In the genomic region with DNA sequence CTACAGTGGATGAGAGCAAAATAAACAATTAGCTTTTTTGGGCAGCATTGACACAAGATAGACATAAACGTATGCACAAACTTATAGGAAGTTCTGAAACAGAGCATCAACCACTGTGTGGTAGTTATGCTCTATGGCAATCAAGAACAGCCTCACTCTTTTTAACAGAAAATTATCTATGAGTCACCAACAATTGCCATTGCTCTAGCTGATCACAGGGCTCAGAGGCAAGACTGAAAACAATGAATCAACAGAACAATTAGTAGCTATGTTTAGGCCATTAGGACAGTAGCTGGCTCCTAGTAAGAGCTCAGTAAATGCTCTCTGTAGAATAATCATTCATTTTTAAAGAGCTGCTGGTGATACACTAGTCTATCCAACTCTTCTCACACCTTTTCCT, we compare ENCODE assay signal across 22 cellular contexts. TPM values are rescaled to one million over a fixed set of nuclear protein-coding genes. Genes with fewer than 3 reads are reported as not detected.
DNase-seq lines count a peak whose midpoint lies in the region; ATAC-seq, FAIRE-seq and TF ChIP-seq lines count a peak whose summit lies in the region.
"Had no signal": no experiment of that assay in that cellular context is flagged by ENCODE, and none has a peak within 500 bp of the region (broad histone marks: within the 10 kb centered on the region; RNA-seq: fewer than 3 reads in every experiment).

No MANE protein-coding gene starts in this region.

- peaks cover 18% of the 10 kb centered on the region for H3K4me1 ChIP-seq in RWPE2 (ENCODE audit: insufficient read depth, poor library complexity, severe bottlenecking)
- no peaks in the 10 kb centered on the region for H3K4me1 ChIP-seq in endothelial cell of umbilical vein (ENCODE audit: control insufficient read depth, extremely low read depth, insufficient read depth, low read length)
- H3K4me1 ChIP-seq: colonic mucosa, psoas muscle, uterus had no signal

- CTCF ChIA-PET in endothelial cell of umbilical vein (lab: Charles Lee), result interaction anchor here (0.7 to 1.3 kb wide), 5 partner anchors 8 to 90 kb away, joined by 3 to 6 read pairs (median 3); no protein-coding TSS in a partner anchor

- TF ChIP-seq POLR2A in endothelial cell of umbilical vein (IDR thresholded peaks at IDR 0.05; ENCODE audit: low read depth, low read length), result no peak

- no peaks in the 10 kb centered on the region for H3K9me3 ChIP-seq in RWPE2 (ENCODE audit: severe bottlenecking)
- H3K9me3 ChIP-seq in endothelial cell of umbilical vein (replicated peaks; ENCODE audit: control insufficient read depth, insufficient read depth, low read length), result no peaks in the 10 kb centered on the region
- H3K9me3 ChIP-seq: colonic mucosa, psoas muscle, uterus had no signal

- H3K27ac ChIP-seq in RWPE2 (ENCODE audit: poor library complexity, severe bottlenecking) (no peak overlapping the region), endothelial cell of umbilical vein (ENCODE audit: insufficient read depth, low read depth, low read length) (no peak overlapping the region)
- H3K27ac ChIP-seq: colonic mucosa, HL-60, psoas muscle, uterus had no signal

- dilution Hi-C loops in endothelial cell of umbilical vein (cut with MboI; ENCODE audit: extremely low pct_ligation_motif_present, low sequenced_read_pairs), result no loop called here

- FAIRE-seq in endothelial cell of umbilical vein (lab: Jason Lieb, UNC), result no peak

- no peaks in the 10 kb centered on the region for H4K20me1 ChIP-seq in endothelial cell of umbilical vein (replicated peaks; ENCODE audit: control insufficient read depth, extremely low read depth, insufficient read depth, low read length)

- no peak overlapping the region for H3K4me2 ChIP-seq in endothelial cell of umbilical vein (ENCODE audit: insufficient read depth, low read length)

- POLR2A ChIA-PET in endothelial cell of umbilical vein (lab: Charles Lee), result no interaction called here

- H3K27me3 ChIP-seq in RWPE2 (ENCODE audit: insufficient read depth, poor library complexity, severe bottlenecking) (no peaks in the 10 kb centered on the region), endothelial cell of umbilical vein (ENCODE audit: control insufficient read depth in 2 of 2, insufficient read depth in 2 of 2, low read length in 2 of 2) (no peaks in the 10 kb centered on the region)
- H3K27me3 ChIP-seq: colonic mucosa, uterus had no signal

- H3K9me1 ChIP-seq in endothelial cell of umbilical vein (replicated peaks; ENCODE audit: control insufficient read depth, extremely low read depth, insufficient read depth, low read length), result no peaks in the 10 kb centered on the region

- H3K36me3 ChIP-seq in RWPE2 (ENCODE audit: low read depth), result no peaks in the 10 kb centered on the region
- H3K36me3 ChIP-seq in endothelial cell of umbilical vein (ENCODE audit: control insufficient read depth in 2 of 2, extremely low read depth in 1 of 2, insufficient read depth in 2 of 2, low read length in 2 of 2), result no peaks in the 10 kb centered on the region
- H3K36me3 ChIP-seq: colonic mucosa, uterus had no signal

- no peak overlapping the region for H3K9ac ChIP-seq in endothelial cell of umbilical vein (replicated peaks; ENCODE audit: extremely low read depth, insufficient read depth, low read length)

- DNase-seq in activated CD4-positive, CD25-positive, alpha-beta regulatory T cell (lab: John Stamatoyannopoulos, UW), result no peak
- DNase-seq in RWPE2 (ENCODE audit: low spot score) (no peak), endothelial cell of umbilical vein (ENCODE audit: low read depth, low spot score) (peak; percentile 73), putamen (ENCODE audit: low spot score) (peak; percentile 85), ecto neural progenitor cell (ENCODE audit: low spot score) (no peak), SHP77 treated with DMSO at 0.1 percent for 48 hours (lab: John Stamatoyannopoulos, UW) (no peak)
- DNase-seq: 8988T; activated B cell treated with CpG ODN at 0.5 μM for 24 hours; activated naive CD4-positive, alpha-beta T cell treated with anti-CD3 and anti-CD28 coated beads, Interleukin-2, amount 50 U/mL, for 16 hours; activated T-cell treated with anti-CD3 and anti-CD28 coated beads, Interleukin-2, amount 50 U/mL, for 48 hours; colonic mucosa; immature natural killer cell; NCI-H1694 treated with DMSO at 0.1 percent for 48 hours; NCI-H748 treated with DMSO at 0.1 percent for 48 hours; OCI-M1; psoas muscle; stimulated activated CD4-positive, alpha-beta T cell treated with anti-CD3 and anti-CD28 coated beads, Interleukin-4, amount 100 ng/mL, for 4 hours; T-helper 17 cell; uterus had no signal

- no peaks in the 10 kb centered on the region for H3K79me2 ChIP-seq in endothelial cell of umbilical vein (ENCODE audit: control insufficient read depth, insufficient read depth, low read length)

- no TSS peak for BruUV-seq in endothelial cell of umbilical vein (replicated peaks; lab: Mats Ljungman, UMichigan)

- ATAC-seq in activated CD4-positive, CD25-positive, alpha-beta regulatory T cell treated with anti-CD3 and anti-CD28 coated beads, Interleukin-2, amount 50 U/mL, for 24 hours, result peak; percentile 58 to 70
- ATAC-seq in RWPE2 (ENCODE audit: low read depth) (0 out of 3 replicates have a peak, but pooled peaks have one; percentile 16), HG03280 (IDR thresholded peaks at IDR 0.05; ENCODE audit: unreplicated experiment) (no peak)
- ATAC-seq: psoas muscle, T-helper 17 cell had no signal

- TF ChIP-seq CTCF in RWPE2 (IDR thresholded peaks at IDR 0.05; ENCODE audit: poor library complexity, severe bottlenecking), result no peak
- no peak for TF ChIP-seq CTCF in endothelial cell of umbilical vein (IDR thresholded peaks at IDR 0.05; ENCODE audit: extremely low read depth in 1 of 2, insufficient read depth in 1 of 2, low read depth in 1 of 2, low read length in 2 of 2)

- H2AFZ ChIP-seq in endothelial cell of umbilical vein (ENCODE audit: low read depth, low read length), result no peak overlapping the region

- H3K4me3 ChIP-seq in RWPE2 (ENCODE audit: severe bottlenecking) (no peak overlapping the region), endothelial cell of umbilical vein (replicated peaks in 1 of 3; ENCODE audit: insufficient read depth in 1 of 3, low read depth in 1 of 3, low read length in 3 of 3) (no peak overlapping the region)
- H3K4me3 ChIP-seq: colonic mucosa, psoas muscle, uterus had no signal

- intact Hi-C loops in endothelial cell of umbilical vein (cut with micrococcal nuclease), result loop anchor here (2.0 kb wide), 1 partner anchor 15 kb away; no protein-coding TSS in a partner anchor

TF ChIP-seq in endothelial cell of umbilical vein, 7 proteins besides CTCF, POLR2A, EP300 and RAD21:
- TF ChIP-seq, protein P1, sequence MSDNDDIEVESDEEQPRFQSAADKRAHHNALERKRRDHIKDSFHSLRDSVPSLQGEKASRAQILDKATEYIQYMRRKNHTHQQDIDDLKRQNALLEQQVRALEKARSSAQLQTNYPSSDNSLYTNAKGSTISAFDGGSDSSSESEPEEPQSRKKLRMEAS (IDR thresholded peaks at IDR 0.05; ENCODE audit: insufficient read depth, insufficient read length), result no peak
- TF ChIP-seq GATA2 (IDR thresholded peaks at IDR 0.05; ENCODE audit: insufficient read depth, insufficient read length, low read depth, low read length) (no peak), MYC (IDR thresholded peaks at IDR 0.05; ENCODE audit: low read depth, low read length) (no peak), FOS (IDR thresholded peaks at IDR 0.05; ENCODE audit: borderline replicate concordance, insufficient read depth, low read length) (no peak), POLR2AphosphoS5 (IDR thresholded peaks at IDR 0.05; ENCODE audit: insufficient read depth, low read depth, low read length) (no peak), JUN (IDR thresholded peaks at IDR 0.05; ENCODE audit: borderline replicate concordance, insufficient read depth, insufficient read length, low read depth) (peak; percentile 78), EZH2 (IDR thresholded peaks at IDR 0.05; ENCODE audit: borderline replicate concordance, low read depth, low read length, severe bottlenecking) (no peak)
TF ChIP-seq in endothelial cell of umbilical vein: peak in this region for 1.

RNA-seq across cellular contexts. Expression of gene PICALM, which starts 34.9 kb away (rescaled TPM):
- 181 and 202 TPM in 2 replicates for total RNA-seq in endothelial cell of umbilical vein
- 181 and 183 TPM in 2 replicates for polyA plus RNA-seq in endothelial cell of umbilical vein
- polyA plus RNA-seq in endothelial cell of umbilical vein (2011; cell fraction: cytosol; rRNA removed), result 142 and 164 TPM in 2 replicates
- polyA plus RNA-seq in endothelial cell of umbilical vein (2011; cell fraction: nucleus; rRNA removed), result 222 and 279 TPM in 2 replicates
- 141 and 170 TPM in 2 replicates for polyA plus RNA-seq in endothelial cell of umbilical vein (2012)
- polyA minus RNA-seq in endothelial cell of umbilical vein, result 515 and 529 TPM in 2 replicates
- 344 TPM for polyA minus RNA-seq in endothelial cell of umbilical vein (2011; cell fraction: cytosol; rRNA and poly(A)+ RNA removed)
- polyA minus RNA-seq in endothelial cell of umbilical vein (2011; cell fraction: nucleus; rRNA and poly(A)+ RNA removed), result 423 and 655 TPM in 2 replicates

Comparison
In these comparisons a context has a peak if more than half of its experiments do, and no peak if none do; other contexts are left out.
1. DNase-seq: peak in endothelial cell of umbilical vein (single experiment) and putamen (single experiment); none in activated CD4-positive, CD25-positive, alpha-beta regulatory T cell (0 of 4), RWPE2 (single experiment), ecto neural progenitor cell (single experiment) and SHP77 treated with DMSO at 0.1 percent for 48 hours (single experiment).